ENCODE assay signal across 22 cellular contexts in genomic region chr6:35620706-35621105, GRCh38.
"Had no signal": no experiment of that assay in that cellular context is flagged by ENCODE, and none has a peak within 500 bp of the region (broad histone marks: within the 10 kb centered on the region; RNA-seq: fewer than 3 reads in every experiment).

No MANE protein-coding gene starts in this region.

- H3K36me3 Mint-ChIP-seq: natural killer cell treated with Interleukin-12 subunit alpha and Interleukin-12 subunit beta and Interleukin-15 and Interleukin-18, amount 100 ng/mL, for 72 hours had no signal

- H3K27me3 Mint-ChIP-seq: activated CD4-positive, alpha-beta memory T cell treated with anti-CD3 and anti-CD28 coated beads for 36 hours; activated T-helper 17 cell treated with anti-CD3 and anti-CD28 coated beads, Interleukin-2, amount 50 U/mL, for 72 hours; natural killer cell treated with Interleukin-12 subunit alpha and Interleukin-12 subunit beta and Interleukin-15 and Interleukin-18, amount 100 ng/mL, for 72 hours had no signal

- H3K9me3 ChIP-seq: adrenal gland, esophagus muscularis mucosa, lower lobe of right lung, tibial nerve had no signal

- H3K27me3 ChIP-seq: adrenal gland, esophagus muscularis mucosa, tibial nerve had no signal

- H3K4me3 Mint-ChIP-seq: activated CD4-positive, alpha-beta memory T cell treated with anti-CD3 and anti-CD28 coated beads for 36 hours; activated T-helper 17 cell treated with anti-CD3 and anti-CD28 coated beads, Interleukin-2, amount 50 U/mL, for 72 hours; natural killer cell treated with Interleukin-12 subunit alpha and Interleukin-12 subunit beta and Interleukin-15 and Interleukin-18, amount 100 ng/mL, for 72 hours; T-helper 2 cell treated with Interferon-gamma antibody and Interleukin-4, amounts not matched to agents 5 μg/mL and 100 μg/mL, for 36 hours had no signal

- DNase-seq: activated CD4-positive, alpha-beta memory T cell treated with anti-CD3 and anti-CD28 coated beads for 36 hours; activated naive CD4-positive, alpha-beta T cell; activated T-cell treated with anti-CD3 and anti-CD28 coated beads for 4 hours; adrenal gland; cerebellar nuclear complex; effector CD4-positive, alpha-beta T cell; foreskin fibroblast; hippocampal formation; islet precursor cell; lower lobe of right lung; posterior cingulate gyrus; retina; stimulated activated CD4-positive, alpha-beta T cell treated with anti-CD3 and anti-CD28 coated beads, Interleukin-12 subunit alpha, Interleukin-12 subunit beta, amount 100 ng/mL, for 4 hours; stimulated activated CD4-positive, alpha-beta T cell treated with anti-CD3 and anti-CD28 coated beads, Interleukin-1b, Interleukin-23, amount 100 ng/mL, for 48 hours; stimulated activated CD8-positive, alpha-beta memory T cell treated with anti-CD3 and anti-CD28 coated beads, Interleukin-4, amount 100 ng/mL, for 48 hours; stimulated activated naive CD4-positive, alpha-beta T cell; substantia nigra had no signal

- ATAC-seq: activated T-helper 17 cell treated with anti-CD3 and anti-CD28 coated beads, Interleukin-2, amount 50 U/mL, for 72 hours; lower lobe of right lung; natural killer cell treated with Interleukin-12 subunit alpha and Interleukin-12 subunit beta and Interleukin-15 and Interleukin-18, amount 100 ng/mL, for 72 hours had no signal

- H3K27ac Mint-ChIP-seq: activated CD4-positive, alpha-beta memory T cell treated with anti-CD3 and anti-CD28 coated beads for 36 hours; activated T-helper 17 cell treated with anti-CD3 and anti-CD28 coated beads, Interleukin-2, amount 50 U/mL, for 72 hours; natural killer cell treated with Interleukin-12 subunit alpha and Interleukin-12 subunit beta and Interleukin-15 and Interleukin-18, amount 100 ng/mL, for 72 hours; T-helper 2 cell treated with Interferon-gamma antibody and Interleukin-4, amounts not matched to agents 5 μg/mL and 100 μg/mL, for 36 hours had no signal

- H3K4me3 ChIP-seq: adrenal gland, esophagus muscularis mucosa, lower lobe of right lung, tibial nerve had no signal

- H3K9me3 Mint-ChIP-seq: activated CD4-positive, alpha-beta memory T cell treated with anti-CD3 and anti-CD28 coated beads for 36 hours; activated T-helper 17 cell treated with anti-CD3 and anti-CD28 coated beads, Interleukin-2, amount 50 U/mL, for 72 hours; natural killer cell treated with Interleukin-12 subunit alpha and Interleukin-12 subunit beta and Interleukin-15 and Interleukin-18, amount 100 ng/mL, for 72 hours; T-helper 2 cell treated with Interferon-gamma antibody and Interleukin-4, amounts not matched to agents 5 μg/mL and 100 μg/mL, for 36 hours had no signal

- H3K27ac ChIP-seq: lower lobe of right lung had no signal
